ENCODE assay signal across 14 cellular contexts in genomic region chr13:106490887-106491321, GRCh38. TPM values are rescaled to one million over a fixed set of nuclear protein-coding genes. Genes with fewer than 3 reads are reported as not detected.
DNase-seq lines count a peak whose midpoint lies in the region; ATAC-seq lines count a peak whose summit lies in the region.
"Had no signal": no experiment of that assay in that cellular context is flagged by ENCODE, and none has a peak within 500 bp of the region (broad histone marks: within the 10 kb centered on the region; RNA-seq: fewer than 3 reads in every experiment).

No MANE protein-coding gene starts in this region.

- DNase-seq in CD4-positive, alpha-beta memory T cell = peak in 4 of 5 donors; percentile 22 to 38 (median 26)
- DNase-seq in activated CD4-positive, alpha-beta memory T cell treated with anti-CD3 and anti-CD28 coated beads, Interleukin-2, amount 10 ng/mL, durations not matched to agents 7 days and 5 days = no peak
- DNase-seq in left kidney (ENCODE audit: low read depth, low spot score) = peak; percentile 53
- no peak for DNase-seq in NCI-H774 (lab: John Stamatoyannopoulos, UW)
- no peak for DNase-seq in activated gamma-delta T cell treated with Interleukin-2 at 50 U/mL for 16 hours
- DNase-seq in NCI-H2107 treated with DMSO at 0.1 percent for 48 hours (lab: John Stamatoyannopoulos, UW; ENCODE audit: unreplicated experiment) = no peak
- DNase-seq: amniotic stem cell; COR-L47; NCI-H345; nephron progenitor cell; stimulated activated naive CD4-positive, alpha-beta T cell treated with Interleukin-2 at 50 U/mL for 16 hours; WERI-Rb-1 had no signal

- peak overlapping the region in 4 of 7 donors; percentile 73 to 88 (median 80) for H3K27ac Mint-ChIP-seq in CD4-positive, alpha-beta memory T cell
- no peak overlapping the region for H3K27ac Mint-ChIP-seq in activated CD4-positive, alpha-beta memory T cell treated with anti-CD3 and anti-CD28 coated beads, Interleukin-2, amount 10 ng/mL, durations not matched to agents 7 days and 5 days

- H3K9me3 Mint-ChIP-seq in CD4-positive, alpha-beta memory T cell = peaks cover 0 to 2% (median 0%) of the 10 kb centered on the region in 8 donors
- H3K9me3 Mint-ChIP-seq in activated CD4-positive, alpha-beta memory T cell treated with anti-CD3 and anti-CD28 coated beads, Interleukin-2, amount 10 ng/mL, durations not matched to agents 7 days and 5 days = no peaks in the 10 kb centered on the region
- H3K9me3 Mint-ChIP-seq: nephron progenitor cell had no signal

- peaks cover 3% of the 10 kb centered on the region for H3K27me3 ChIP-seq in CD4-positive, alpha-beta memory T cell (ENCODE audit: insufficient read depth, low read length)

- CTCF ChIA-PET in CD4-positive, alpha-beta memory T cell (lab: Charles Lee; ENCODE audit: partially characterized antibody) = interaction anchor here (1.1 kb wide), 1 partner anchor 22 kb away, joined by 3 read pairs; no protein-coding TSS in a partner anchor
- CTCF ChIA-PET in activated CD4-positive, alpha-beta memory T cell treated with anti-CD3 and anti-CD28 coated beads, Interleukin-2, amount 10 ng/mL, durations not matched to agents 7 days and 5 days (lab: Charles Lee) = no interaction called here

- no peaks in the 10 kb centered on the region for H3K9me3 ChIP-seq in CD4-positive, alpha-beta memory T cell (ENCODE audit: control insufficient read depth in 1 of 2, low read length in 2 of 2)

- ATAC-seq in GM19035 (IDR thresholded peaks at IDR 0.05; ENCODE audit: unreplicated experiment) (peak; percentile 53), HG02610 (IDR thresholded peaks at IDR 0.05; ENCODE audit: unreplicated experiment) (no peak)

- peaks cover 6% of the 10 kb centered on the region for H3K4me1 ChIP-seq in CD4-positive, alpha-beta memory T cell (ENCODE audit: insufficient read depth, low read length)

- H3K36me3 Mint-ChIP-seq in CD4-positive, alpha-beta memory T cell = no peaks in the 10 kb centered on the region
- no peaks in the 10 kb centered on the region for H3K36me3 Mint-ChIP-seq in activated CD4-positive, alpha-beta memory T cell treated with anti-CD3 and anti-CD28 coated beads, Interleukin-2, amount 10 ng/mL, durations not matched to agents 7 days and 5 days (ENCODE audit: low read depth)

- H3K4me3 Mint-ChIP-seq in CD4-positive, alpha-beta memory T cell = peak overlapping the region; percentile 74 to 88 (median 82)
- H3K4me3 Mint-ChIP-seq in activated CD4-positive, alpha-beta memory T cell treated with anti-CD3 and anti-CD28 coated beads, Interleukin-2, amount 10 ng/mL, durations not matched to agents 7 days and 5 days = peak overlapping the region; percentile 60
- H3K4me3 Mint-ChIP-seq: nephron progenitor cell had no signal

- intact Hi-C loops in CD4-positive, alpha-beta memory T cell (cut with micrococcal nuclease) = no loop called here

- POLR2A ChIA-PET in CD4-positive, alpha-beta memory T cell (lab: Charles Lee; ENCODE audit: partially characterized antibody) = no interaction called here
- POLR2A ChIA-PET in activated CD4-positive, alpha-beta memory T cell treated with anti-CD3 and anti-CD28 coated beads, Interleukin-2, amount 10 ng/mL, durations not matched to agents 7 days and 5 days (lab: Charles Lee) = no interaction called here

- no peaks in the 10 kb centered on the region for H3K36me3 ChIP-seq in CD4-positive, alpha-beta memory T cell (ENCODE audit: insufficient read depth, low read length)

- H3K27ac ChIP-seq in CD4-positive, alpha-beta memory T cell (ENCODE audit: low read depth, low read length) = no peak overlapping the region
- H3K27ac ChIP-seq: WERI-Rb-1 had no signal

- peak overlapping the region in 1 of 2 donors; percentile 21 for H3K4me3 ChIP-seq in CD4-positive, alpha-beta memory T cell (ENCODE audit: low read length in 2 of 2)

- peaks cover 42 to 52% of the 10 kb centered on the region in 2 donors for H3K27me3 Mint-ChIP-seq in CD4-positive, alpha-beta memory T cell
- H3K27me3 Mint-ChIP-seq in activated CD4-positive, alpha-beta memory T cell treated with anti-CD3 and anti-CD28 coated beads, Interleukin-2, amount 10 ng/mL, durations not matched to agents 7 days and 5 days = peaks cover 26% of the 10 kb centered on the region

- H3K4me1 Mint-ChIP-seq in CD4-positive, alpha-beta memory T cell = peaks cover 17 to 28% (median 20%) of the 10 kb centered on the region in 4 donors
- H3K4me1 Mint-ChIP-seq in activated CD4-positive, alpha-beta memory T cell treated with anti-CD3 and anti-CD28 coated beads, Interleukin-2, amount 10 ng/mL, durations not matched to agents 7 days and 5 days = peaks cover 15% of the 10 kb centered on the region

RNA-seq across cellular contexts. Expression of gene EFNB2, which starts 44.6 kb away (rescaled TPM):
- under 1 TPM; 0.25 to 0.38 TPM for total RNA-seq in CD4-positive, alpha-beta memory T cell
- polyA plus RNA-seq in CD4-positive, alpha-beta memory T cell = under 1 TPM in 1 of 2 donors, not detected in 1; 0.05 TPM
- under 1 TPM; 0.13 TPM for total RNA-seq in activated CD4-positive, alpha-beta memory T cell treated with anti-CD3 and anti-CD28 coated beads, Interleukin-2, amount 10 ng/mL, durations not matched to agents 7 days and 5 days

Comparison
In these comparisons a context has a peak if more than half of its experiments do, and no peak if none do; other contexts are left out.
1. DNase-seq: peak in CD4-positive, alpha-beta memory T cell (4 of 5) and left kidney (single experiment); none in activated CD4-positive, alpha-beta memory T cell treated with anti-CD3 and anti-CD28 coated beads, Interleukin-2, amount 10 ng/mL, durations not matched to agents 7 days and 5 days (single experiment), NCI-H774 (single experiment), activated gamma-delta T cell treated with Interleukin-2 at 50 U/mL for 16 hours (single experiment) and NCI-H2107 treated with DMSO at 0.1 percent for 48 hours (single experiment).